Comparison of ENCODE assay signal across 8 cellular contexts in the genomic region with DNA sequence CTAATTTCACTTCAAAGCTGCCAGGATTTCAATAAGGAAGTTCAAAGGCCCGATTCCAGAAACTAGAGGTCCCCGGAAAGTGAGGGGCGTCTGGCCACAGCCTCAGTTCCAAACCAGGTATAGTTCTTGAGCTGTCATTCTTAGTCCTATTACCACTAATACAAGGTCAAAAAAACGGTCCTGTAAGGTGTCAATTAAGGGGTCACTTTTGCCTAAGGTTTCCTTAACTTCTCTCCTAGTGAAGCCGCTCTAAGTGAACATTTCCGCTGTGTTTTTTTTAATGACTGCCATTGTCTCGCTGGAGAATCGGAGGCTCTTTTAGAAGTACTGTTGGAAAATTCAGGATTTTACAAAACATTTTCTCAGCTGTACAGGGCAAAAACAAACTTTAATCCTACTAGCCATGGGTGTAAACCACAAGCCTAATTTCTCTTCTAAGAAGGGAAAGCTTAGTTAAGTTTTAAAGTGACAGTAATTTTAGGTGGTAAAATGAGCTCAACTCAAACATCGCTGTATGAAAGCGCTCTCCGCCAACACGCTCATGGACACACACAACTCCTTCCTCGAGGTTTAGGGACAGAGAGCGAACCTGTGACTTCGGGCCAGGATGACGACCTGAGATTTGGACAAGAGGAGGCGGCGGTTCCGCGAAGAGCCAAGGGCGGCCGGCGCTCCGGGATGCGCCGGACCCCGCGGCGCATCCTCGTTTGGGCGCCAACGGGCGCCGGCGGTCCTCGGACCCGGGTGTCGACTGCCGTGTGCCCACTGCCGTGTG.
DNase-seq lines count a peak whose midpoint lies in the region; ATAC-seq and TF ChIP-seq lines count a peak whose summit lies in the region.

No MANE protein-coding gene starts in this region.

- H3K4me1 ChIP-seq in Caco-2, result no peaks in the 10 kb centered on the region; the same call in none of the 2 replicates

- CTCF ChIA-PET in Caco-2 (lab: Charles Lee), result interaction anchor here (0.7 to 1.2 kb wide), 3 partner anchors 18 to 93 kb away, joined by 3 to 4 read pairs (median 3); no protein-coding TSS in a partner anchor

- H3K27me3 Mint-ChIP-seq in Caco-2 (ENCODE audit: insufficient read depth, unreplicated experiment), result no peaks in the 10 kb centered on the region
- H3K27me3 Mint-ChIP-seq in endothelial cell (ENCODE audit: unreplicated experiment), result peaks cover 4% of the 10 kb centered on the region
- peaks cover 61% of the 10 kb centered on the region for H3K27me3 Mint-ChIP-seq in neural crest cell (ENCODE audit: low read depth)

- POLR2A ChIA-PET in Caco-2 (lab: Charles Lee), result interaction anchor here (2.6 kb wide), 1 partner anchor 17 kb away, joined by 13 read pairs; no protein-coding TSS in a partner anchor

- H3K36me3 Mint-ChIP-seq in Caco-2 (ENCODE audit: insufficient read depth, unreplicated experiment) (peaks cover 9% of the 10 kb centered on the region), endothelial cell (ENCODE audit: low read depth, unreplicated experiment) (no peaks in the 10 kb centered on the region), neural crest cell (ENCODE audit: low read depth) (no peaks in the 10 kb centered on the region)

- H3K9me3 ChIP-seq in Caco-2, result no peaks in the 10 kb centered on the region

- peak; percentile 23 for ATAC-seq in GM21576 (IDR thresholded peaks at IDR 0.05; ENCODE audit: unreplicated experiment)

- H3K36me3 ChIP-seq in Caco-2 (ENCODE audit: control insufficient read depth, insufficient read depth, low read length), result no peaks in the 10 kb centered on the region

- peak overlapping the region; percentile 88 for H3K4me3 ChIP-seq in Caco-2 (ENCODE audit: low read depth, low read length)

- peak overlapping the region; percentile 66 for H3K27ac Mint-ChIP-seq in Caco-2 (ENCODE audit: unreplicated experiment)
- peak overlapping the region; percentile 38 for H3K27ac Mint-ChIP-seq in endothelial cell (ENCODE audit: unreplicated experiment)
- no peak overlapping the region for H3K27ac Mint-ChIP-seq in neural crest cell (ENCODE audit: unreplicated experiment)

- H3K9me3 Mint-ChIP-seq in Caco-2 (ENCODE audit: unreplicated experiment) (no peaks in the 10 kb centered on the region), endothelial cell (ENCODE audit: unreplicated experiment) (no peaks in the 10 kb centered on the region), neural crest cell (no peaks in the 10 kb centered on the region)

- H3K4me3 Mint-ChIP-seq in Caco-2 (ENCODE audit: unreplicated experiment) (peak overlapping the region; percentile 84), endothelial cell (ENCODE audit: unreplicated experiment) (peak overlapping the region; percentile 97), neural crest cell (peak overlapping the region; percentile 90)

- no peak for TF ChIP-seq CTCF in Caco-2 (IDR thresholded peaks at IDR 0.05; ENCODE audit: insufficient read depth in 1 of 2, low read depth in 1 of 2, low read length in 1 of 2, severe bottlenecking in 1 of 2, unreplicated experiment in 1 of 2)
- no peak for TF ChIP-seq CTCF in endothelial cell (IDR thresholded peaks at IDR 0.05; ENCODE audit: unreplicated experiment)
- no peak for TF ChIP-seq CTCF in neural crest cell (conservative IDR thresholded peaks at IDR 0.05)

- no peaks in the 10 kb centered on the region for H3K4me1 Mint-ChIP-seq in Caco-2 (ENCODE audit: low read depth, unreplicated experiment)
- peaks cover 12% of the 10 kb centered on the region for H3K4me1 Mint-ChIP-seq in endothelial cell (ENCODE audit: unreplicated experiment)
- peaks cover 6% of the 10 kb centered on the region for H3K4me1 Mint-ChIP-seq in neural crest cell

- intact Hi-C loops in Caco-2 (cut with micrococcal nuclease; ENCODE audit: unreplicated experiment), result loop anchor here (1.0 to 5.0 kb wide), 4 partner anchors 17 to 243 kb away; partner anchors contain the start of gene MTAP

- DNase-seq in Caco-2 (peak in 1 of 2 experiments; percentile 17), RKO (ENCODE audit: low spot score) (peak; percentile 84), endothelial cell (ENCODE audit: low spot score) (no peak), neural crest cell (ENCODE audit: low read depth, low spot score) (no peak), hepatic stellate cell (ENCODE audit: low spot score) (no peak), NCI-H1436 (lab: John Stamatoyannopoulos, UW) (no peak), ureter (ENCODE audit: low spot score) (no peak)

- H3K27me3 ChIP-seq in Caco-2 (replicated peaks; ENCODE audit: control insufficient read depth, insufficient read depth, low read length), result no peaks in the 10 kb centered on the region

- TSS peak; percentile 37 for BruUV-seq in Caco-2 (replicated peaks; lab: Mats Ljungman, UMichigan)
